1 cellular context compared by ENCODE assay signal in the genomic region with DNA sequence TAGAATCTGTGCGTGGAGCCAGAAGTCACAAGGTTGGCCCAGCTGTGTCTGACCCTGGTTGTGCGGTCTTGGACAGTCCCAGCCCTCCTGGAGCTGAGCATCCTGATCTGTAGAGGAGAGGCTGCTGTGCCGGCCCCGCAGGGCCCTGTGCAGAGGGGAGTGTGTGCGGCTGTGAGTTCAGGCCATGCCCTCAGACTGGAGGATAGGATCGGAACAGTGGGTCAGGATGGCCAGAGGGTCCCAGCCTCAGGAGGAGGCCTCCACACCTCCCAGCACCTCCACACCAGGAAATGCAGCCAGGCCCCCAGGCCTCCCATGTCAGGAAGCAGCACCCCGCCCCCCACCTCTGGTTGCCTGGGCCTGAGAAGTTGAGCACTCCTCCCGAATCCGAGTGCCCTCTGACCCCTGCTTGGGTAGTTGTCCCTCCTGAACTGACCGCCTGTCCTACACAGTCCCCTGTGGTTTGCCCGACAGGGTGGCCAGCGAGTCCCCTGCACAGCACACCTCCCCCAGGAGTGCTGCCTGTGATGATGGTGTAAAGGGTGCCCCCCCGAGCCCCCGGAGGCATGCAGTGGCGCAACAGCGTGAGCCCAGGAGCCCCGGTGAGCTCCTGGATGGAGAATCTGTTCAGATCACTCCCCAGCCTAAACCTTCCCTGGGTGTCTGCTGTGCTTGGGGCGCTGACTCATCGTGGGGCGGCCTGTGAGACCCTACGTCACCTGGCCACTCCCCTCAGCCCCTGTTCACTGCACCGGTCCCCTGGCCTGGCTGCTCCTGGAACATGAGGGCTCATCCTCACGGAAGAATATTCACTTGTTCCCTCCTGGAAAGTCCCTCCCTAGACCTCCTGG.
TF ChIP-seq lines count a peak whose summit lies in the region.

No MANE protein-coding gene starts in this region.

TF ChIP-seq in HCT116, 20 proteins besides CTCF, POLR2A, EP300 and RAD21 (continued from another document):
- TF ChIP-seq, protein P1, sequence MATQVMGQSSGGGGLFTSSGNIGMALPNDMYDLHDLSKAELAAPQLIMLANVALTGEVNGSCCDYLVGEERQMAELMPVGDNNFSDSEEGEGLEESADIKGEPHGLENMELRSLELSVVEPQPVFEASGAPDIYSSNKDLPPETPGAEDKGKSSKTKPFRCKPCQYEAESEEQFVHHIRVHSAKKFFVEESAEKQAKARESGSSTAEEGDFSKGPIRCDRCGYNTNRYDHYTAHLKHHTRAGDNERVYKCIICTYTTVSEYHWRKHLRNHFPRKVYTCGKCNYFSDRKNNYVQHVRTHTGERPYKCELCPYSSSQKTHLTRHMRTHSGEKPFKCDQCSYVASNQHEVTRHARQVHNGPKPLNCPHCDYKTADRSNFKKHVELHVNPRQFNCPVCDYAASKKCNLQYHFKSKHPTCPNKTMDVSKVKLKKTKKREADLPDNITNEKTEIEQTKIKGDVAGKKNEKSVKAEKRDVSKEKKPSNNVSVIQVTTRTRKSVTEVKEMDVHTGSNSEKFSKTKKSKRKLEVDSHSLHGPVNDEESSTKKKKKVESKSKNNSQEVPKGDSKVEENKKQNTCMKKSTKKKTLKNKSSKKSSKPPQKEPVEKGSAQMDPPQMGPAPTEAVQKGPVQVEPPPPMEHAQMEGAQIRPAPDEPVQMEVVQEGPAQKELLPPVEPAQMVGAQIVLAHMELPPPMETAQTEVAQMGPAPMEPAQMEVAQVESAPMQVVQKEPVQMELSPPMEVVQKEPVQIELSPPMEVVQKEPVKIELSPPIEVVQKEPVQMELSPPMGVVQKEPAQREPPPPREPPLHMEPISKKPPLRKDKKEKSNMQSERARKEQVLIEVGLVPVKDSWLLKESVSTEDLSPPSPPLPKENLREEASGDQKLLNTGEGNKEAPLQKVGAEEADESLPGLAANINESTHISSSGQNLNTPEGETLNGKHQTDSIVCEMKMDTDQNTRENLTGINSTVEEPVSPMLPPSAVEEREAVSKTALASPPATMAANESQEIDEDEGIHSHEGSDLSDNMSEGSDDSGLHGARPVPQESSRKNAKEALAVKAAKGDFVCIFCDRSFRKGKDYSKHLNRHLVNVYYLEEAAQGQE (IDR thresholded peaks at IDR 0.05; ENCODE audit: low read depth) = no peak
- TF ChIP-seq FOSL1 (IDR thresholded peaks at IDR 0.05; ENCODE audit: low read depth) = no peak
- no peak for TF ChIP-seq SP1 (IDR thresholded peaks at IDR 0.05; ENCODE audit: low read depth)
- TF ChIP-seq YY1 (IDR thresholded peaks at IDR 0.05; ENCODE audit: extremely low read depth, insufficient replicate concordance, low read depth, low read length) = no peak
- no peak for TF ChIP-seq EZH2phosphoT487 (IDR thresholded peaks at IDR 0.05; ENCODE audit: borderline replicate concordance)
- TF ChIP-seq, protein P2, sequence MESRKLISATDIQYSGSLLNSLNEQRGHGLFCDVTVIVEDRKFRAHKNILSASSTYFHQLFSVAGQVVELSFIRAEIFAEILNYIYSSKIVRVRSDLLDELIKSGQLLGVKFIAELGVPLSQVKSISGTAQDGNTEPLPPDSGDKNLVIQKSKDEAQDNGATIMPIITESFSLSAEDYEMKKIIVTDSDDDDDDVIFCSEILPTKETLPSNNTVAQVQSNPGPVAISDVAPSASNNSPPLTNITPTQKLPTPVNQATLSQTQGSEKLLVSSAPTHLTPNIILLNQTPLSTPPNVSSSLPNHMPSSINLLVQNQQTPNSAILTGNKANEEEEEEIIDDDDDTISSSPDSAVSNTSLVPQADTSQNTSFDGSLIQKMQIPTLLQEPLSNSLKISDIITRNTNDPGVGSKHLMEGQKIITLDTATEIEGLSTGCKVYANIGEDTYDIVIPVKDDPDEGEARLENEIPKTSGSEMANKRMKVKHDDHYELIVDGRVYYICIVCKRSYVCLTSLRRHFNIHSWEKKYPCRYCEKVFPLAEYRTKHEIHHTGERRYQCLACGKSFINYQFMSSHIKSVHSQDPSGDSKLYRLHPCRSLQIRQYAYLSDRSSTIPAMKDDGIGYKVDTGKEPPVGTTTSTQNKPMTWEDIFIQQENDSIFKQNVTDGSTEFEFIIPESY (IDR thresholded peaks at IDR 0.05; ENCODE audit: extremely low read depth, insufficient replicate concordance, low read length) = no peak
TF ChIP-seq in HCT116: peak in this region for 0.
